26 cellular contexts compared by ENCODE assay signal in the genomic region with DNA sequence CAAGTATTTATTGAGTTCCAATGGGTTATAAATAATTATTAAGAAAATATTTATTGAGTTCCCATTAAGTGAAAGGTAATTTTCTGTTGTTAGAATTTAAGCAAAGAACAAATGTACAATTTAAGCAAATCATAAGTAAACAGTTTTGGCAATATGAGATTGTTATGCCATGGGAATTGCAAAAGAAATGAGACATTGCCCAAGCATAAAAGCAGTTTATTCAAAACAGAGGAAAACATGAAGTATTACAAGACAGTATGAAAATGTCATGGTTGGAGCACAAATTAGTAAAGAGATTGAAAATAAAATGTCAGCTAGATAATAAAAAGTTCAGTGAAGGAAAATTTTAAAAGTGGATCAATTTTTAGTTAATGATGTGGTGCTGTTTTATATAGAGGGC.
"Had no signal": no experiment of that assay in that cellular context is flagged by ENCODE, and none has a peak within 500 bp of the region (broad histone marks: within the 10 kb centered on the region; RNA-seq: fewer than 3 reads in every experiment).

No MANE protein-coding gene starts in this region.

- H3K9me3 ChIP-seq: adrenal gland, SJCRH30 had no signal

- H3K36me3 ChIP-seq: adrenal gland, cardiac muscle cell, SJCRH30 had no signal

- H3K27ac ChIP-seq: adrenal gland, cardiac muscle cell, SJCRH30, SK-N-MC had no signal

- H3K27me3 ChIP-seq: adrenal gland, cardiac muscle cell, SJCRH30 had no signal

- H3K4me1 ChIP-seq: adrenal gland, SJCRH30 had no signal

- H3K4me3 ChIP-seq: adrenal gland, cardiac muscle cell, SJCRH30, SK-N-MC had no signal

- DNase-seq: activated CD4-positive, alpha-beta T cell treated with anti-CD3 and anti-CD28 coated beads, Interleukin-2, amount 10 ng/mL, durations not matched to agents 24 days and 14 days; activated CD4-positive, alpha-beta T cell treated with anti-CD3 and anti-CD28 coated beads, Interleukin-2, amount 50 U/mL, for 4 hours; activated CD8-positive, alpha-beta T cell treated with anti-CD3 and anti-CD28 coated beads for 36 hours; activated effector memory CD4-positive, alpha-beta T cell treated with anti-CD3 and anti-CD28 coated beads, Interleukin-2, amount 50 U/mL, for 16 hours; activated naive CD4-positive, alpha-beta T cell treated with Interleukin-2 at 50 U/mL for 16 hours; activated naive CD8-positive, alpha-beta T cell treated with anti-CD3 and anti-CD28 coated beads, Interleukin-2, amount 10 ng/mL, durations not matched to agents 7 days and 5 days; activated T-cell treated with anti-CD3 and anti-CD28 coated beads, Interleukin-2, amount 50 U/mL, for 1 hour; activated T-cell treated with anti-CD3 and anti-CD28 coated beads, Interleukin-2, amount 50 U/mL, for 72 hours; adrenal gland; anterior cingulate cortex; Karpas-422; KBM-7; MM.1S; NCI-H1092 treated with DMSO at 0.1 percent for 48 hours; NCI-H1417 treated with DMSO at 0.1 percent for 48 hours; NCI-H187 treated with DMSO at 0.1 percent for 48 hours; NCI-H2081; NCI-H2171 treated with DMSO at 0.1 percent for 48 hours; NCI-H2227 treated with DMSO at 0.1 percent for 48 hours; NCI-H446; NCI-H510A treated with DMSO at 0.1 percent for 48 hours; SHP77; SJCRH30; T1000 had no signal
